ENCODE assay signal across 28 cellular contexts in the genomic region with DNA sequence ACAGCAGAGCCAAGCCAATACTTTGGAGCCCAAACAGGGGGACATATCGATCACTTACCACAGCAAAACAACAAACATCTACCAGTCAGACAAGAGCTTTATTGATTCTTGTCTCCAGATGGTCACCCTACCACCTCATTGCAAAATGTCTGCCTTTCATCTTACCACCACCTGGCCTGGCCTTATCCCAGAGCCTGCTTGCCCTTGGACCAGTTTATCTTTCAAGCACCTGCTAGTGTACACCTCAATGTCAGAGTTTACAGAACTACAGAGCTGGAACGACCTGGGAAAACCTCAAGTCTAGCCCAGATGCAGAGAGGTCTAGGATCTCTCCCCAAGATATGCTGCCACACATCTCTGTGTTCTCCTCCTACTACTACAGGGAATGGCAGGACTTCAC. TPM values are rescaled to one million over a fixed set of nuclear protein-coding genes. Genes with fewer than 3 reads are reported as not detected.
"Had no signal": no experiment of that assay in that cellular context is flagged by ENCODE, and none has a peak within 500 bp of the region (broad histone marks: within the 10 kb centered on the region; RNA-seq: fewer than 3 reads in every experiment).

No MANE protein-coding gene starts in this region.

- H3K4me1 ChIP-seq: testis, upper lobe of right lung had no signal

- H2AFZ ChIP-seq: neural progenitor cell had no signal

- ATAC-seq: natural killer cell; sciatic nerve; stimulated activated naive B cell treated with anti-CD40 and anti-IgM and Interleukin-4, amounts not matched to agents 10 μg/mL and 1 μg/mL and 100 μg/mL, for 72 hours; stimulated activated naive CD8-positive, alpha-beta T cell treated with anti-CD3 and anti-CD28 coated beads, Interleukin-15, Interleukin-2, amounts not matched to agents 100 U/mL and 50 U/mL, for 24 hours had no signal

- H3K9me3 ChIP-seq: left ventricle myocardium inferior, neutrophil, right atrium auricular region, testis, upper lobe of right lung had no signal

- DNase-seq: hypothalamus; immature natural killer cell; left ventricle myocardium inferior; mesendoderm; naive B cell; natural killer cell; nephron progenitor cell; occipital lobe; stimulated activated CD4-positive, alpha-beta T cell treated with anti-CD3 and anti-CD28 coated beads, Interleukin-12 subunit alpha, Interleukin-12 subunit beta, amount 100 ng/mL, for 4 hours; stimulated activated CD4-positive, alpha-beta T cell treated with anti-CD3 and anti-CD28 coated beads, Interleukin-15, amount 100 ng/mL, for 24 hours; stimulated activated CD4-positive, alpha-beta T cell treated with anti-CD3 and anti-CD28 coated beads, Interleukin-2, amount 100 ng/mL, for 24 hours; stimulated activated CD4-positive, alpha-beta T cell treated with anti-CD3 and anti-CD28 coated beads, Interleukin-4, amount 100 ng/mL, for 1 hour; stimulated activated naive B cell treated with anti-CD40 and anti-IgM and Interleukin-4, amounts not matched to agents 10 μg/mL and 1 μg/mL and 100 μg/mL, for 72 hours; stimulated activated naive CD8-positive, alpha-beta T cell treated with anti-CD3 and anti-CD28 coated beads, Interleukin-15, Interleukin-2, amounts not matched to agents 100 U/mL and 50 U/mL, for 24 hours; stomach; testis; tibial artery; trophoblast cell; upper lobe of right lung had no signal

- H3K27ac ChIP-seq: left ventricle myocardium inferior, neural progenitor cell, neutrophil, right atrium auricular region, skin epidermis, stomach, testis, tibial artery, upper lobe of right lung had no signal

- H3K4me3 ChIP-seq: left ventricle myocardium inferior, lung, neural progenitor cell, right atrium auricular region, skin epidermis, stomach, testis, tibial artery, upper lobe of right lung had no signal

- FAIRE-seq: islet of Langerhans, urothelium cell line had no signal

- H3K4me2 ChIP-seq: neural progenitor cell had no signal

- H3K9ac ChIP-seq: neural progenitor cell had no signal

- H3K27me3 ChIP-seq: neural progenitor cell, neutrophil, right atrium auricular region, testis, tibial artery, upper lobe of right lung had no signal

RNA-seq across cellular contexts. Expression of gene PLXNB3, which starts 44.3 kb away (rescaled TPM):
- polyA plus RNA-seq: immature natural killer cell had no signal

RNA-seq across cellular contexts. Expression of gene PNCK, which starts 46.1 kb away (rescaled TPM):
- total RNA-seq: pulmonary artery endothelial cell had no signal
- polyA plus RNA-seq: immature natural killer cell had no signal
